ENCODE assay signal across 16 cellular contexts in genomic region chr6:112145080-112145573, GRCh38. TPM values are rescaled to one million over a fixed set of nuclear protein-coding genes. Genes with fewer than 3 reads are reported as not detected.
DNase-seq lines count a peak whose midpoint lies in the region; ATAC-seq and TF ChIP-seq lines count a peak whose summit lies in the region.
"Had no signal": no experiment of that assay in that cellular context is flagged by ENCODE, and none has a peak within 500 bp of the region (broad histone marks: within the 10 kb centered on the region; RNA-seq: fewer than 3 reads in every experiment).

No MANE protein-coding gene starts in this region.

- H3K79me2 ChIP-seq in HCT116 (ENCODE audit: insufficient read depth, low read length), result no peaks in the 10 kb centered on the region

- H3K9ac ChIP-seq in HCT116 (ENCODE audit: low read length), result no peak overlapping the region

- BruUV-seq in HCT116 (replicated peaks; lab: Mats Ljungman, UMichigan), result no TSS peak

- peak; percentile 41 for DNase-seq in D341Med (ENCODE audit: low spot score)
- DNase-seq in HCT116 (ENCODE audit: low read depth, low spot score), result no peak
- peak; percentile 19 for DNase-seq in RPMI8226
- DNase-seq in left lobe of liver (ENCODE audit: low spot score), result peak; percentile 47
- no peak for DNase-seq in SJCRH30
- DNase-seq in left lung, result no peak
- DNase-seq: activated CD4-positive, alpha-beta T cell treated with anti-CD3 and anti-CD28 coated beads for 1 hour; NCI-H510A treated with DMSO at 0.1 percent for 48 hours; right cardiac atrium; stimulated activated CD4-positive, alpha-beta T cell treated with anti-CD3 and anti-CD28 coated beads, Interleukin-2, amount 100 ng/mL, for 48 hours; transverse colon had no signal

- H3K27ac ChIP-seq in HCT116 (ENCODE audit: low read depth, low read length) (no peak overlapping the region), SJCRH30 (no peak overlapping the region), left lung (no peak overlapping the region)
- H3K27ac ChIP-seq: neutrophil, RWPE1, transverse colon had no signal

- no peak overlapping the region for H3K4me3 ChIP-seq in HCT116 (replicated peaks in 1 of 2; ENCODE audit: low read depth in 1 of 2, low read length in 2 of 2)
- H3K4me3 ChIP-seq in SJCRH30, result no peak overlapping the region
- no peak overlapping the region for H3K4me3 ChIP-seq in left lung
- H3K4me3 ChIP-seq: transverse colon had no signal

- no peaks in the 10 kb centered on the region for H3K9me2 ChIP-seq in HCT116 (ENCODE audit: insufficient read depth)

- H3K27me3 ChIP-seq in HCT116 (ENCODE audit: insufficient read depth, low read length) (no peaks in the 10 kb centered on the region), SJCRH30 (no peaks in the 10 kb centered on the region), left lung (no peaks in the 10 kb centered on the region)
- H3K27me3 ChIP-seq: neutrophil, transverse colon had no signal

- intact Hi-C loops in HCT116 (cut with micrococcal nuclease), result no loop called here
- intact Hi-C loops in left lung (cut with DNase I), result no loop called here

- H3K4me2 ChIP-seq in HCT116 (ENCODE audit: low read length), result no peak overlapping the region

- RAD21 ChIA-PET in HCT116 (lab: Charles Lee; ENCODE audit: low non-redundant PET in 1 of 2, low total read pairs in 2 of 2, uncharacterized antibody in 2 of 2, unreplicated experiment in 2 of 2), result no interaction called here

- no peak for TF ChIP-seq RAD21 in HCT116 (IDR thresholded peaks at IDR 0.05; ENCODE audit: low read depth)

- no peak overlapping the region for H2AFZ ChIP-seq in HCT116 (ENCODE audit: low read depth, low read length, poor library complexity, severe bottlenecking)

- ATAC-seq in HCT116 (peak; percentile 25; the same call in 1 of the 2 replicates), left lobe of liver (peak; percentile 84), HG03442 (IDR thresholded peaks at IDR 0.05; ENCODE audit: unreplicated experiment) (no peak), GM21367 (IDR thresholded peaks at IDR 0.05; ENCODE audit: unreplicated experiment) (no peak), left lung (no peak)
- ATAC-seq: activated naive CD4-positive, alpha-beta T cell treated with anti-CD3 and anti-CD28 coated beads, Interleukin-2, amount 50 U/mL, for 72 hours had no signal

- H3K9me3 ChIP-seq in HCT116 (ENCODE audit: control insufficient read depth in 1 of 2, insufficient read depth in 1 of 2, low read depth in 1 of 2, low read length in 2 of 2), result no peaks in the 10 kb centered on the region
- no peaks in the 10 kb centered on the region for H3K9me3 ChIP-seq in SJCRH30 (replicated peaks)
- H3K9me3 ChIP-seq in left lung, result no peaks in the 10 kb centered on the region
- H3K9me3 ChIP-seq: neutrophil, transverse colon had no signal

- H4K20me1 ChIP-seq in HCT116 (ENCODE audit: insufficient read depth), result no peaks in the 10 kb centered on the region

- no peak for TF ChIP-seq CTCF in HCT116 (IDR thresholded peaks at IDR 0.05 in 2 of 3, conservative IDR thresholded peaks at IDR 0.05 in 1 of 3; ENCODE audit: borderline replicate concordance in 1 of 3, insufficient read depth in 1 of 3, low read depth in 2 of 3, low read length in 2 of 3)
- TF ChIP-seq CTCF in left lung (IDR thresholded peaks at IDR 0.05), result no peak

- H3K36me3 ChIP-seq in HCT116 (ENCODE audit: control insufficient read depth in 1 of 2, insufficient read depth in 2 of 2, low read length in 2 of 2), result no peaks in the 10 kb centered on the region
- no peaks in the 10 kb centered on the region for H3K36me3 ChIP-seq in SJCRH30
- peaks cover 0 to 11% of the 10 kb centered on the region in 2 donors for H3K36me3 ChIP-seq in left lung
- H3K36me3 ChIP-seq: neutrophil had no signal

- CTCF ChIA-PET in HCT116 (lab: Charles Lee), result interaction anchor here (1.7 kb wide), 1 partner anchor 18 kb away, joined by 4 read pairs; no protein-coding TSS in a partner anchor

- H3K4me1 ChIP-seq in HCT116 (ENCODE audit: control insufficient read depth in 1 of 2, insufficient read depth in 2 of 2, low read length in 2 of 2) (no peaks in the 10 kb centered on the region), SJCRH30 (peaks cover 5% of the 10 kb centered on the region; the same call in 1 of the 2 replicates), left lung (no peaks in the 10 kb centered on the region)

- POLR2A ChIA-PET in HCT116 (lab: Charles Lee), result no interaction called here

- no peak for TF ChIP-seq POLR2A in HCT116 (IDR thresholded peaks at IDR 0.05; ENCODE audit: borderline replicate concordance, extremely low read depth, insufficient read depth, insufficient read length)

TF ChIP-seq in HCT116, 20 proteins besides CTCF, POLR2A, EP300 and RAD21:
- TF ChIP-seq ZFX (IDR thresholded peaks at IDR 0.05) (no peak), POLR2AphosphoS5 (IDR thresholded peaks at IDR 0.05; ENCODE audit: low read depth, low read length) (no peak), MAX (IDR thresholded peaks at IDR 0.05) (no peak), TCF7L2 (IDR thresholded peaks at IDR 0.05; ENCODE audit: borderline replicate concordance, extremely low read depth, insufficient read depth, insufficient read length) (no peak), ELF1 (IDR thresholded peaks at IDR 0.05; ENCODE audit: borderline replicate concordance, low read depth) (no peak), SRF (IDR thresholded peaks at IDR 0.05; ENCODE audit: low read depth) (no peak), ZNF274 (IDR thresholded peaks at IDR 0.05; ENCODE audit: low read depth, low read length) (no peak)

RNA-seq across cellular contexts. Expression of gene FAM229B, which starts 57.7 kb away (rescaled TPM):
- total RNA-seq in HCT116 (2021; ENCODE audit: unreplicated experiment) (11.4 TPM), left lobe of liver (13.6 TPM), left lung (10 to 100 TPM; 15.3 to 15.6 TPM)
- polyA plus RNA-seq in HCT116 (2012), result 10.6 and 10.9 TPM in 2 replicates
- total RNA-seq in SJCRH30 (2014; rRNA removed; shearing (Covaris generic)), result 53.3 and 53.4 TPM in 2 replicates

RNA-seq across cellular contexts. Expression of gene TUBE1, which starts 57.8 kb away (rescaled TPM):
- total RNA-seq in HCT116 (2021; ENCODE audit: unreplicated experiment) (42.5 TPM), left lobe of liver (31.9 TPM), left lung (10 to 100 TPM; 14.2 to 19.0 TPM)
- 20.1 and 26.4 TPM in 2 replicates for polyA plus RNA-seq in HCT116 (2012)
- 71.3 and 84.5 TPM in 2 replicates for total RNA-seq in SJCRH30 (2014; rRNA removed; shearing (Covaris generic))

Comparison
In these comparisons a context has a peak if more than half of its experiments do, and no peak if none do; other contexts are left out.
1. DNase-seq: peak in D341Med (single experiment), RPMI8226 (single experiment) and left lobe of liver (single experiment); none in HCT116 (single experiment), SJCRH30 (0 of 2) and left lung (0 of 2).
2. ATAC-seq: peak in HCT116 (single experiment) and left lobe of liver (single experiment); none in HG03442 (single experiment), GM21367 (single experiment) and left lung (single experiment).